ENCODE assay signal across 8 cellular contexts in the genomic region with DNA sequence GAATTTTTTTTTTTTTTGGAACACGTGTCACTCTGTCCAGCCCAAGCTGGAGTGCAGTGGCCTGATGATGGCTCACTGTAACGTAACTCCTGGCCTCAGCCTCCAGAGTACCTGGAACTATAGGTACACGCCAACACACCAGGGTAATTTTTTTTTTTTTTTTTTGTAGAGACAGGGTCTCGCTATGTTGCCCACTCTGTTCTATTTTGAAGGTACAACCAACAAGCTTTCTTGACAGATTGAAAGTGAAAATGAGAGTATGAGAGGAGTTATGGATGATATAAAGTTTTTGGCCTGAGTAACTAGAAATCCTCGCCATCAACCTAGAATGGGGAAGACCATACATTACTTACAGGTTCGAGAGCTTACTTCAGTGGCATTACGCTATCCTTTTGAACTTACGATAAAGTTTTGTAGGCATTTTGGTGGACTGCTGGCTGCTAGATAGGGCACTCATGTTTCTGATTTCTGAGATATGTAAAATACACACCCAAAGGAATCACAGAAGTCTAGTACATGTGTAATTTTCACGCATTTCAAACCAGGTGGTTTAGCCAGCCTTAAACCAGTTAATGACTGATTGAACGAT. TPM values are rescaled to one million over a fixed set of nuclear protein-coding genes. Genes with fewer than 3 reads are reported as not detected.
DNase-seq lines count a peak whose midpoint lies in the region; ATAC-seq lines count a peak whose summit lies in the region.

No MANE protein-coding gene starts in this region.

- H3K27me3 ChIP-seq in iPS-20b (ENCODE audit: insufficient read depth, low read length) = no peaks in the 10 kb centered on the region; the same call in 1 of the 2 replicates

- peak overlapping the region; percentile 93 for H3K27ac Mint-ChIP-seq in activated T-helper 17 cell treated with anti-CD3 and anti-CD28 coated beads, Interleukin-2, amount 50 U/mL, for 72 hours
- peak overlapping the region; percentile 94 for H3K27ac Mint-ChIP-seq in stimulated activated effector memory CD8-positive, alpha-beta T cell treated with anti-CD3 and anti-CD28 coated beads, Interleukin-12 subunit alpha, Interleukin-12 subunit beta, amount 100 ng/mL, for 72 hours

- H3K4me1 ChIP-seq in iPS-20b (ENCODE audit: insufficient read depth, low read length) = peaks cover 13% of the 10 kb centered on the region

- no peaks in the 10 kb centered on the region for H3K27me3 Mint-ChIP-seq in activated T-helper 17 cell treated with anti-CD3 and anti-CD28 coated beads, Interleukin-2, amount 50 U/mL, for 72 hours

- peaks cover 30% of the 10 kb centered on the region for H3K4me1 Mint-ChIP-seq in activated T-helper 17 cell treated with anti-CD3 and anti-CD28 coated beads, Interleukin-2, amount 50 U/mL, for 72 hours
- peaks cover 41% of the 10 kb centered on the region for H3K4me1 Mint-ChIP-seq in stimulated activated effector memory CD8-positive, alpha-beta T cell treated with anti-CD3 and anti-CD28 coated beads, Interleukin-12 subunit alpha, Interleukin-12 subunit beta, amount 100 ng/mL, for 72 hours

- peak overlapping the region; percentile 83 for H3K4me3 Mint-ChIP-seq in activated T-helper 17 cell treated with anti-CD3 and anti-CD28 coated beads, Interleukin-2, amount 50 U/mL, for 72 hours
- peak overlapping the region; percentile 76 for H3K4me3 Mint-ChIP-seq in stimulated activated effector memory CD8-positive, alpha-beta T cell treated with anti-CD3 and anti-CD28 coated beads, Interleukin-12 subunit alpha, Interleukin-12 subunit beta, amount 100 ng/mL, for 72 hours

- peak overlapping the region; percentile 78; the same call in 1 of the 2 replicates for H3K9ac ChIP-seq in iPS-20b (ENCODE audit: low read depth, low read length)

- peak; percentile 9 for DNase-seq in Daoy (ENCODE audit: low read depth)
- DNase-seq in HT-29 (ENCODE audit: low spot score) = peak; percentile 69
- no peak for DNase-seq in stimulated activated effector memory CD8-positive, alpha-beta T cell treated with anti-CD3 and anti-CD28 coated beads, Interleukin-12 subunit alpha, Interleukin-12 subunit beta, amount 100 ng/mL, for 72 hours (ENCODE audit: low spot score in 2 of 2)
- DNase-seq in AG20443 (ENCODE audit: low spot score) = no peak
- no peak for DNase-seq in amygdala (lab: John Stamatoyannopoulos, UW)

- H3K36me3 ChIP-seq in iPS-20b (ENCODE audit: insufficient read depth, low read depth, low read length) = no peaks in the 10 kb centered on the region

- no peaks in the 10 kb centered on the region for H3K9me3 Mint-ChIP-seq in activated T-helper 17 cell treated with anti-CD3 and anti-CD28 coated beads, Interleukin-2, amount 50 U/mL, for 72 hours
- no peaks in the 10 kb centered on the region for H3K9me3 Mint-ChIP-seq in stimulated activated effector memory CD8-positive, alpha-beta T cell treated with anti-CD3 and anti-CD28 coated beads, Interleukin-12 subunit alpha, Interleukin-12 subunit beta, amount 100 ng/mL, for 72 hours

- ATAC-seq in GM19455 (IDR thresholded peaks at IDR 0.05; ENCODE audit: unreplicated experiment) = peak; percentile 11
- ATAC-seq in activated T-helper 17 cell treated with anti-CD3 and anti-CD28 coated beads, Interleukin-2, amount 50 U/mL, for 72 hours (replicated peaks) = peak; percentile 21
- peak; percentile 36 for ATAC-seq in stimulated activated effector memory CD8-positive, alpha-beta T cell treated with anti-CD3 and anti-CD28 coated beads, Interleukin-12 subunit alpha, Interleukin-12 subunit beta, amount 100 ng/mL, for 72 hours

- peaks cover 73% of the 10 kb centered on the region for H3K36me3 Mint-ChIP-seq in activated T-helper 17 cell treated with anti-CD3 and anti-CD28 coated beads, Interleukin-2, amount 50 U/mL, for 72 hours (ENCODE audit: low read depth)
- peaks cover 52% of the 10 kb centered on the region for H3K36me3 Mint-ChIP-seq in stimulated activated effector memory CD8-positive, alpha-beta T cell treated with anti-CD3 and anti-CD28 coated beads, Interleukin-12 subunit alpha, Interleukin-12 subunit beta, amount 100 ng/mL, for 72 hours

- no peak overlapping the region for H3K27ac ChIP-seq in iPS-20b (ENCODE audit: low read length)

- H3K4me3 ChIP-seq in iPS-20b (ENCODE audit: low read length) = peak overlapping the region; percentile 98

- no peaks in the 10 kb centered on the region for H3K9me3 ChIP-seq in iPS-20b (ENCODE audit: insufficient read depth, low read depth, low read length)

RNA-seq across cellular contexts. Expression of gene CDC42SE2, which starts 0.8 kb away (rescaled TPM):
- total RNA-seq in Daoy (2014; rRNA removed; shearing (Covaris generic)) = 39.6 and 47.2 TPM in 2 replicates
- 18.3 and 20.7 TPM in 2 replicates for total RNA-seq in HT-29 (2014; rRNA removed; shearing (Covaris generic))
- 100 to 1,000 TPM; 107 to 110 TPM for total RNA-seq in activated T-helper 17 cell treated with anti-CD3 and anti-CD28 coated beads, Interleukin-2, amount 50 U/mL, for 72 hours

Comparison
In these comparisons a context has a peak if more than half of its experiments do, and no peak if none do; other contexts are left out.
1. DNase-seq: peak in Daoy (single experiment) and HT-29 (single experiment); none in stimulated activated effector memory CD8-positive, alpha-beta T cell treated with anti-CD3 and anti-CD28 coated beads, Interleukin-12 subunit alpha, Interleukin-12 subunit beta, amount 100 ng/mL, for 72 hours (0 of 2), AG20443 (single experiment) and amygdala (0 of 56).
2. Peak in every context shown above with its lines, with median percentiles within 50 percentile points of each other: ATAC-seq.